In genomic region chr2:140895378-140895777, GRCh38 we compare ENCODE assay signal across 18 cellular contexts.
DNase-seq lines count a peak whose midpoint lies in the region; ATAC-seq and TF ChIP-seq lines count a peak whose summit lies in the region.
"Had no signal": no experiment of that assay in that cellular context is flagged by ENCODE, and none has a peak within 500 bp of the region (broad histone marks: within the 10 kb centered on the region; RNA-seq: fewer than 3 reads in every experiment).

No MANE protein-coding gene starts in this region.

- H3K4me3 ChIP-seq in HEK293 (ENCODE audit: low read depth, low read length) = no peak overlapping the region
- H3K4me3 ChIP-seq: BLaER1 treated with 17β-estradiol and CSF1 and Interleukin-3, amounts not matched to agents 10 nM and 100 nM; MG63 had no signal

- CTCF ChIA-PET in HEK293 (lab: Yijun Ruan, JAX) = no interaction called here

- POLR2A ChIA-PET in HEK293 (lab: Yijun Ruan, JAX) = interaction anchor here (0.5 kb wide), 1 partner anchor 141 kb away, joined by 3 read pairs; no protein-coding TSS in a partner anchor

- no peaks in the 10 kb centered on the region for H3K4me1 ChIP-seq in HEK293 (ENCODE audit: control insufficient read depth, insufficient read depth, low read length)
- H3K4me1 ChIP-seq: BLaER1 treated with 17β-estradiol and CSF1 and Interleukin-3, amounts not matched to agents 10 nM and 100 nM had no signal

- no peak for TF ChIP-seq CTCF in HEK293 (tag by site-specific recombination; IDR thresholded peaks at IDR 0.05)

- H3K27ac ChIP-seq in HEK293 (ENCODE audit: extremely low read depth, low read depth, low read length) = no peak overlapping the region
- H3K27ac ChIP-seq: BLaER1 treated with 17β-estradiol and CSF1 and Interleukin-3, amounts not matched to agents 10 nM and 100 nM; KMS-11 had no signal

- no peaks in the 10 kb centered on the region for H3K36me3 ChIP-seq in HEK293 (ENCODE audit: control insufficient read depth in 2 of 2, insufficient read depth in 1 of 2, low read length in 2 of 2)
- H3K36me3 ChIP-seq: BLaER1 treated with 17β-estradiol and CSF1 and Interleukin-3, amounts not matched to agents 10 nM and 100 nM; MG63 had no signal

- H3K9me3 ChIP-seq in HEK293 (ENCODE audit: control insufficient read depth, insufficient read depth, low read depth, low read length) = no peaks in the 10 kb centered on the region
- H3K9me3 ChIP-seq: BLaER1 treated with 17β-estradiol and CSF1 and Interleukin-3, amounts not matched to agents 10 nM and 100 nM; MG63 had no signal

- DNase-seq in NCI-H2107 treated with DMSO at 0.1 percent for 48 hours (lab: John Stamatoyannopoulos, UW; ENCODE audit: unreplicated experiment) = peak; percentile 4
- DNase-seq in NCI-H2107 (lab: John Stamatoyannopoulos, UW) = no peak
- DNase-seq in NCI-H524 (lab: John Stamatoyannopoulos, UW) = peak; percentile 0 to 37
- DNase-seq in iPS-NIHi7 (ENCODE audit: extremely low spot score) = peak; percentile 22
- no peak for DNase-seq in hepatic stellate cell (ENCODE audit: low spot score)
- DNase-seq in SKM-1 (lab: John Stamatoyannopoulos, UW; ENCODE audit: unreplicated experiment) = no peak
- DNase-seq: DMS 273 treated with DMSO at 0.1 percent for 48 hours, MG63, NCI-H1092 treated with DMSO at 0.1 percent for 48 hours, NCI-H1694, NCI-H2227 treated with DMSO at 0.1 percent for 48 hours, OCI-M1, RPMI8226, SW 1271 had no signal

- ATAC-seq in GM18520 (IDR thresholded peaks at IDR 0.05; ENCODE audit: unreplicated experiment) = no peak

TF ChIP-seq in HEK293, 187 proteins besides CTCF, POLR2A, EP300 and RAD21:
- no peak for TF ChIP-seq ZNF560 (tag by site-specific recombination; IDR thresholded peaks at IDR 0.05; ENCODE audit: borderline replicate concordance)
- no peak for TF ChIP-seq PRDM4 (tag by site-specific recombination; IDR thresholded peaks at IDR 0.05)
- TF ChIP-seq FEZF1 (tag by site-specific recombination; IDR thresholded peaks at IDR 0.05) = no peak
- peak; percentile 74; the same call in 1 of the 2 replicates for TF ChIP-seq ZBTB48 (tag by site-specific recombination; IDR thresholded peaks at IDR 0.05)
- TF ChIP-seq MZF1 (tag by site-specific recombination; IDR thresholded peaks at IDR 0.05; ENCODE audit: borderline replicate concordance) = peak; percentile 76
- peak; percentile 58; the same call in 1 of the 2 replicates for TF ChIP-seq GLIS1 (tag by site-specific recombination; IDR thresholded peaks at IDR 0.05)
- TF ChIP-seq ZNF174 (tag by site-specific recombination; IDR thresholded peaks at IDR 0.05) = no peak
- TF ChIP-seq ZNF558 (tag by site-specific recombination; IDR thresholded peaks at IDR 0.05) = no peak
- TF ChIP-seq ZNF791 (tag by site-specific recombination; IDR thresholded peaks at IDR 0.05) = no peak
- no peak for TF ChIP-seq ZNF114 (tag by site-specific recombination; IDR thresholded peaks at IDR 0.05)

Comparison
In these comparisons a context has a peak if more than half of its experiments do, and no peak if none do; other contexts are left out.
1. DNase-seq: peak in NCI-H2107 treated with DMSO at 0.1 percent for 48 hours (single experiment), NCI-H524 (2 of 2) and iPS-NIHi7 (single experiment); none in NCI-H2107 (single experiment), hepatic stellate cell (single experiment) and SKM-1 (single experiment).